In the genomic region with DNA sequence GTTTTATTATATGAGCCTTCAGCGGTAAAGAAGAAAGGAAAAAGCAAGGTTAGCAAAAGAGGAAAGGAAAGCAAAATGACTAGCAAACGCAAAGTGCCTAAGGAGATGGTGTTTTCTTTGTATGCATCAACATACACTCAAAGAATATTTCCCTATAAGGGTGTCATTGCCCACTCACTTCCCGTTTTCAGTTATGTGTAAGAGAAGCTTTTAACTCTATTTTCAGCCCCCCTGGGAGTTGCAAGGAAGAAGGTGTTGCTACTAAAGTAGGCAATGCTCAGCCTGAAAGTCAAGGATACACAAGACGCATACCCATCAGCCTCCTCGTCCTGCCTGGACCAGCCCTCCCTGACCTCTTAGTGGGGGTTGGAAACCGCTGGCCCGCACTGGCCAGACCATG, we compare ENCODE assay signal across 11 cellular contexts.
A peak's percentile ranks its signal among the peaks of the same experiment; 100 is the strongest.
DNase-seq lines count a peak whose midpoint lies in the region; ATAC-seq lines count a peak whose summit lies in the region.
"Had no signal": no experiment of that assay in that cellular context is flagged by ENCODE, and none has a peak within 500 bp of the region (broad histone marks: within the 10 kb centered on the region; RNA-seq: fewer than 3 reads in every experiment).

No MANE protein-coding gene starts in this region.

- no peak overlapping the region for H3K4me3 ChIP-seq in BLaER1
- H3K4me3 ChIP-seq: esophagus squamous epithelium had no signal

- ATAC-seq in HG02642 (IDR thresholded peaks at IDR 0.05; ENCODE audit: poor library complexity, unreplicated experiment) (peak; percentile 78), HG03469 (IDR thresholded peaks at IDR 0.05; ENCODE audit: unreplicated experiment) (peak; percentile 90)

- no peaks in the 10 kb centered on the region for H4K20me1 ChIP-seq in BLaER1

- peaks cover 11% of the 10 kb centered on the region for H3K9me3 ChIP-seq in BLaER1
- H3K9me3 ChIP-seq: esophagus squamous epithelium had no signal

- H3K4me2 ChIP-seq in BLaER1: peak overlapping the region; percentile 73

- H3K27me3 ChIP-seq in BLaER1: no peaks in the 10 kb centered on the region
- H3K27me3 ChIP-seq: esophagus squamous epithelium had no signal

- H3K4me1 ChIP-seq in BLaER1: peaks cover 27% of the 10 kb centered on the region
- H3K4me1 ChIP-seq: esophagus squamous epithelium had no signal

- DNase-seq in GM19238 (ENCODE audit: insufficient read length, low spot score) (peak; percentile 25), activated gamma-delta T cell (lab: John Stamatoyannopoulos, UW) (no peak), NCI-H187 (lab: John Stamatoyannopoulos, UW) (no peak), NCI-H2029 (lab: John Stamatoyannopoulos, UW) (no peak)
- no peak for DNase-seq in activated CD4-positive, alpha-beta T cell treated with anti-CD3 and anti-CD28 coated beads, Interleukin-2, amount 50 U/mL, for 4 hours
- DNase-seq: esophagus squamous epithelium, NCI-H2081, WERI-Rb-1 had no signal

- peak overlapping the region; percentile 41; the same call in 1 of the 2 replicates for H3K27ac ChIP-seq in BLaER1
- H3K27ac ChIP-seq: esophagus squamous epithelium, WERI-Rb-1 had no signal

- no peak overlapping the region for H3K9ac ChIP-seq in BLaER1

- H3K36me3 ChIP-seq in BLaER1: no peaks in the 10 kb centered on the region
- H3K36me3 ChIP-seq: esophagus squamous epithelium, WERI-Rb-1 had no signal
